1 cellular context compared by ENCODE assay signal in the genomic region with DNA sequence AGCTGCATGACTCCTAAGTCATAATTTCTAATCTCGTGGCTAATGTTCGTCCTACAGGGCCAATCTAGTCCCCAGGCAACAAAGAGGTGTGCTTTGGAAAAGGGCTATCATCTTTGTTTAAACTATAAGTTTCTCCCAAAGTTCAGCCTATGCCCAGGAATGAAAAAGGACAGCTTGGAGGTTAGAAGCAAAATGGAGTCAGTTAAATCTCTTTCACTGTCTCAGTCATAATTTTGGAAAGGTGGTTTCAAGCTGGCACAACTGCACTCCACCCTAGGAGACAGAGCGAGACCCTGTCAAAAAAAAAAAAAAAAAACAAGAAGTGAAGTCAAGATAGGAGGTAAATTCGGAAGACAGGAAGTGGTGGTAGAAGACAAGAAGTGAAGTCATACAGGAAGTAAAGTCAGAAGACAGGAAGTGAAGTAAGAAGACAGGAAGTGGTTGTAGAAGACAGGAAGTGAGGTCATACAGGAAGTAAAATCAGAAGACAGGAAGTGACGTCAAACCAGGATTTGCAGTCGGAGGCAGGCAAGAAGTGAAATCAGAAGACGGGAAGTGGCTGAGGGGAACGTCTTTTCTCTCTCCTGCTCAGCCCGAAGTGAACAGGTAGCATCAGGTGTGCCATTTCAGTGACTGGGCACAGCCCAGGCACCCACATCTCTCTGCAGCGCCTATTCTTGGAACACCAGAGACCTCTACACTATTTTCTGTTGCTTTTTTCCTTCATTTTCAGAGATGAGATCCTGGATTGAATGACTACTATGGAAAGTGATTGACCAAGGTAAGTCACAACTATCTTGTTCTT.
TF ChIP-seq lines count a peak whose summit lies in the region.

No MANE protein-coding gene starts in this region.

TF ChIP-seq in endothelial cell of umbilical vein, 7 proteins besides CTCF, POLR2A, EP300 and RAD21:
- TF ChIP-seq EZH2 (IDR thresholded peaks at IDR 0.05; ENCODE audit: borderline replicate concordance, low read depth, low read length, severe bottlenecking) (no peak), MYC (IDR thresholded peaks at IDR 0.05; ENCODE audit: low read depth, low read length) (no peak), FOS (IDR thresholded peaks at IDR 0.05; ENCODE audit: borderline replicate concordance, insufficient read depth, low read length) (peak; percentile 16), GATA2 (IDR thresholded peaks at IDR 0.05; ENCODE audit: insufficient read depth, insufficient read length, low read depth, low read length) (no peak), POLR2AphosphoS5 (IDR thresholded peaks at IDR 0.05; ENCODE audit: insufficient read depth, low read depth, low read length) (peak; percentile 23), JUN (IDR thresholded peaks at IDR 0.05; ENCODE audit: borderline replicate concordance, insufficient read depth, insufficient read length, low read depth) (peak; percentile 65), MAX (IDR thresholded peaks at IDR 0.05; ENCODE audit: insufficient read depth, insufficient read length) (no peak)
